In genomic region chr7:43108255-43109011, GRCh38 we compare ENCODE assay signal across 8 cellular contexts. TPM values are rescaled to one million over a fixed set of nuclear protein-coding genes. Genes with fewer than 3 reads are reported as not detected.
A peak's percentile ranks its signal among the peaks of the same experiment; 100 is the strongest.
DNase-seq lines count a peak whose midpoint lies in the region; ATAC-seq and TF ChIP-seq lines count a peak whose summit lies in the region.

No MANE protein-coding gene starts in this region.

- TF ChIP-seq POLR2A in adrenal gland (IDR thresholded peaks at IDR 0.05), result no peak

- ATAC-seq in HG03521 (IDR thresholded peaks at IDR 0.05; ENCODE audit: unreplicated experiment) (peak; percentile 88), RWPE2 (ENCODE audit: low read depth) (peak; percentile 85)

- H3K9me3 ChIP-seq in RWPE2 (ENCODE audit: severe bottlenecking) (no peaks in the 10 kb centered on the region), adrenal gland (replicated peaks in 1 of 3) (no peaks in the 10 kb centered on the region)

- H3K27ac ChIP-seq in RWPE2 (ENCODE audit: poor library complexity, severe bottlenecking) (no peak overlapping the region), adrenal gland (no peak overlapping the region)

- DNase-seq in EH (ENCODE audit: low read depth) (peak; percentile 64), GM20000 (ENCODE audit: low spot score) (peak; percentile 77), RWPE2 (ENCODE audit: low spot score) (no peak), adrenal gland (peak; percentile 72 to 88 (median 78)), hypothalamus (lab: John Stamatoyannopoulos, UW) (peak in 31 of 51 donors; percentile 2 to 60 (median 22))
- peak; percentile 11 to 63 for DNase-seq in stimulated activated CD4-positive, alpha-beta T cell treated with anti-CD3 and anti-CD28 coated beads, Interleukin-12 subunit alpha, Interleukin-12 subunit beta, amount 100 ng/mL, for 24 hours (ENCODE audit: low read depth in 2 of 2)
- no peak for DNase-seq in central memory CD4-positive, alpha-beta T cell

- H3K4me3 ChIP-seq in RWPE2 (ENCODE audit: severe bottlenecking) (no peak overlapping the region), adrenal gland (no peak overlapping the region)

- TF ChIP-seq CTCF in GM20000 (IDR thresholded peaks at IDR 0.05; ENCODE audit: extremely low read depth, missing control alignments), result peak; percentile 70
- TF ChIP-seq CTCF in RWPE2 (IDR thresholded peaks at IDR 0.05; ENCODE audit: poor library complexity, severe bottlenecking), result peak; percentile 90
- TF ChIP-seq CTCF in adrenal gland (IDR thresholded peaks at IDR 0.05), result peak; percentile 66 to 91 (median 78)

- H3K4me1 ChIP-seq in RWPE2 (ENCODE audit: insufficient read depth, poor library complexity, severe bottlenecking) (no peaks in the 10 kb centered on the region), adrenal gland (replicated peaks in 1 of 2) (peaks cover 10% of the 10 kb centered on the region in 2 donors)

- WGBS in adrenal gland, 4 donors, result 4 to 7% (median 5%) methylated on average over 3 of the region's 3 CpGs

- no peaks in the 10 kb centered on the region for H3K36me3 ChIP-seq in RWPE2 (ENCODE audit: low read depth)
- no peaks in the 10 kb centered on the region for H3K36me3 ChIP-seq in adrenal gland (replicated peaks in 1 of 2)

- H3K27me3 ChIP-seq in RWPE2 (ENCODE audit: insufficient read depth, poor library complexity, severe bottlenecking) (peaks cover 47% of the 10 kb centered on the region), adrenal gland (peaks cover 33% of the 10 kb centered on the region)

- intact Hi-C loops in adrenal gland (cut with DNase I), result loop anchor here (5.0 to 10.0 kb wide), 3 partner anchors 146 to 166 kb away; no protein-coding TSS in a partner anchor

RNA-seq across cellular contexts. Expression of gene HECW1, which starts 4.0 kb away (rescaled TPM):
- total RNA-seq in adrenal gland, result 1 to 10 TPM in 1 of 8 donors, under 1 TPM in 3, not detected in 4; under 0.01 to 3.2 (median 0.11) TPM
- under 1 TPM; 0.02 to 0.08 (median 0.03) TPM for polyA plus RNA-seq in adrenal gland

Comparison
In these comparisons a context has a peak if more than half of its experiments do, and no peak if none do; other contexts are left out.
1. DNase-seq: peak in EH (single experiment), GM20000 (single experiment), adrenal gland (7 of 7), hypothalamus (31 of 51) and stimulated activated CD4-positive, alpha-beta T cell treated with anti-CD3 and anti-CD28 coated beads, Interleukin-12 subunit alpha, Interleukin-12 subunit beta, amount 100 ng/mL, for 24 hours (2 of 2); none in RWPE2 (single experiment) and central memory CD4-positive, alpha-beta T cell (single experiment).
2. Peak in every context shown above with its lines, with median percentiles within 50 percentile points of each other: CTCF ChIP-seq.